In genomic region chr1:56062625-56063024, GRCh38 we compare ENCODE assay signal across 24 cellular contexts.
DNase-seq lines count a peak whose midpoint lies in the region; ATAC-seq, FAIRE-seq and TF ChIP-seq lines count a peak whose summit lies in the region.
"Had no signal": no experiment of that assay in that cellular context is flagged by ENCODE, and none has a peak within 500 bp of the region (broad histone marks: within the 10 kb centered on the region; RNA-seq: fewer than 3 reads in every experiment).

No MANE protein-coding gene starts in this region.

- no peaks in the 10 kb centered on the region for H3K27me3 ChIP-seq in upper lobe of right lung
- H3K27me3 ChIP-seq: BE2C had no signal

- H3K4me3 ChIP-seq in skin epidermis (no peak overlapping the region), upper lobe of right lung (no peak overlapping the region)
- H3K4me3 ChIP-seq: PC-9 had no signal

- peaks cover 8% of the 10 kb centered on the region for H3K4me1 ChIP-seq in upper lobe of right lung
- H3K4me1 ChIP-seq: BE2C had no signal

- ATAC-seq in Right ventricle myocardium inferior, result peak; percentile 14
- peak; percentile 63 for ATAC-seq in esophagus mucosa
- ATAC-seq in upper lobe of right lung, result peak; percentile 41
- no peak for ATAC-seq in HG02981 (IDR thresholded peaks at IDR 0.05; ENCODE audit: unreplicated experiment)
- no peak for ATAC-seq in HG03457 (IDR thresholded peaks at IDR 0.05; ENCODE audit: unreplicated experiment)
- ATAC-seq: HCT116 had no signal

- H3K9me3 ChIP-seq in upper lobe of right lung, result no peaks in the 10 kb centered on the region
- H3K9me3 ChIP-seq: BE2C had no signal

- peak overlapping the region in 11 of 21 experiments; percentile 1 to 65 (median 48) for H3K27ac ChIP-seq in skin epidermis
- H3K27ac ChIP-seq in upper lobe of right lung, result no peak overlapping the region
- H3K27ac ChIP-seq: PC-9 had no signal

- intact Hi-C loops in Right ventricle myocardium inferior (cut with DNase I), result loop anchor here (10.0 kb wide), 1 partner anchor 512 kb away; the partner anchor contains the start of gene PLPP3
- intact Hi-C loops in cardiac septum (cut with DNase I), result no loop called here
- intact Hi-C loops in upper lobe of right lung (cut with DNase I), result no loop called here

- no peak for FAIRE-seq in urothelium cell line (lab: Jason Lieb, UNC)
- FAIRE-seq: D721Med, GM19239 had no signal

- TF ChIP-seq CTCF in upper lobe of right lung (IDR thresholded peaks at IDR 0.05), result no peak

- no peaks in the 10 kb centered on the region for H3K36me3 ChIP-seq in upper lobe of right lung
- H3K36me3 ChIP-seq: BE2C had no signal

- DNase-seq in Right ventricle myocardium inferior (ENCODE audit: missing footprints), result no peak
- no peak for DNase-seq in cardiac septum (ENCODE audit: low spot score)
- no peak for DNase-seq in upper lobe of right lung
- no peak for DNase-seq in urothelium cell line (ENCODE audit: low spot score)
- DNase-seq: 8988T, ACHN, BE2C, KG1, MM.1S, NCI-H1048, NCI-H1417, NCI-H1694, NCI-H446 treated with DMSO at 0.1 percent for 48 hours, NCI-H526 treated with DMSO at 0.1 percent for 48 hours, PC-9, RPMI8226, SHP77 had no signal

Comparison
In these comparisons a context has a peak if more than half of its experiments do, and no peak if none do; other contexts are left out.
1. ATAC-seq: peak in Right ventricle myocardium inferior (single experiment), esophagus mucosa (single experiment) and upper lobe of right lung (single experiment); none in HG02981 (single experiment) and HG03457 (single experiment).